ENCODE assay signal across 8 cellular contexts in the genomic region with DNA sequence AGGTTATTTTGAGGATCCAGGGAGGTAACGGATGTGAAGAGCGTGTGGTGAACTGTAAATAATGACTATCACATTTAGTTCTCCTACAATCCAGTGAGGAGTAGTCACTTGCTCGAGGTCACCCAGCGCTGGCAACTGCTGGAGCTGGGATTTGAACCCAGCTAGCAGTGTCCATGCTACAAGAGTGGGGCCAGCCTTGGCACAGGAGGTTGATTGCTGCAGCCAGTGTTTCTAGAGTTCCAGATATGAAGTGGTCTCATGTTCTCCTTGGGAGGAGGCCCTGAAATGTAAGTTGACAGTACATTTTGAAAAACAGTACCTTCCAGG. TPM values are rescaled to one million over a fixed set of nuclear protein-coding genes. Genes with fewer than 3 reads are reported as not detected.
DNase-seq lines count a peak whose midpoint lies in the region; ATAC-seq and TF ChIP-seq lines count a peak whose summit lies in the region.

No MANE protein-coding gene starts in this region.

- H3K27me3 Mint-ChIP-seq in naive B cell, result peaks cover 0 to 5% (median 5%) of the 10 kb centered on the region in 3 donors

- H3K4me3 ChIP-seq in AG09309 (ENCODE audit: control insufficient read depth, low read depth, low read length), result peak overlapping the region; percentile 67
- H3K4me3 ChIP-seq in SJSA1, result peak overlapping the region; percentile 65
- peak overlapping the region; percentile 81 for H3K4me3 ChIP-seq in epithelial cell of esophagus (ENCODE audit: low read length)

- H3K36me3 ChIP-seq in SJSA1, result peaks cover 19% of the 10 kb centered on the region

- H3K9me3 Mint-ChIP-seq in naive B cell, result peaks cover 0 to 5% (median 0%) of the 10 kb centered on the region in 7 donors

- no peaks in the 10 kb centered on the region for H3K27me3 ChIP-seq in SJSA1 (replicated peaks)

- H3K27ac Mint-ChIP-seq in naive B cell, result peak overlapping the region; percentile 95 to 100 (median 98)

- DNase-seq in AG09309 (ENCODE audit: low read depth) (no peak), SJSA1 (ENCODE audit: low read depth in 1 of 2, low spot score in 2 of 2) (peak in 1 of 2 experiments; percentile 44), epithelial cell of esophagus (ENCODE audit: low read depth) (peak; percentile 54), naive B cell (no peak)
- DNase-seq in stimulated activated CD4-positive, alpha-beta T cell treated with anti-CD3 and anti-CD28 coated beads, Interleukin-2, amount 100 ng/mL, for 24 hours, result no peak
- no peak for DNase-seq in effector CD8-positive, alpha-beta T cell (lab: John Stamatoyannopoulos, UW)

- peak; percentile 0 for ATAC-seq in GM18517 (IDR thresholded peaks at IDR 0.05; ENCODE audit: unreplicated experiment)
- no peak for ATAC-seq in naive B cell (ENCODE audit: low read depth in 2 of 2)
- no peak for ATAC-seq in GM18870 (IDR thresholded peaks at IDR 0.05; ENCODE audit: unreplicated experiment)

- H3K4me3 Mint-ChIP-seq in naive B cell, result peak overlapping the region; percentile 75 to 94 (median 93)

- H3K9me3 ChIP-seq in SJSA1 (replicated peaks), result no peaks in the 10 kb centered on the region

- peak overlapping the region; percentile 17 for H3K27ac ChIP-seq in SJSA1

- H3K4me1 ChIP-seq in SJSA1 (replicated peaks), result peaks cover 21% of the 10 kb centered on the region

- H3K4me1 Mint-ChIP-seq in naive B cell, result peaks cover 62 to 83% (median 69%) of the 10 kb centered on the region in 3 donors

- no peaks in the 10 kb centered on the region for H3K36me3 Mint-ChIP-seq in naive B cell

- TF ChIP-seq CTCF in AG09309 (IDR thresholded peaks at IDR 0.05; ENCODE audit: control insufficient read depth, insufficient read depth, low read depth, low read length, missing control alignments), result no peak
- TF ChIP-seq CTCF in epithelial cell of esophagus (IDR thresholded peaks at IDR 0.05; ENCODE audit: insufficient read depth, low read depth, low read length, missing control alignments), result no peak

RNA-seq across cellular contexts. Expression of gene CCDC107, which starts 0.8 kb away (rescaled TPM):
- 2.8 and 7.9 TPM in 2 replicates for total RNA-seq in SJSA1 (2014; rRNA removed; shearing (Covaris generic))
- 10 to 100 TPM; 42.7 to 60.2 (median 51.5) TPM for polyA plus RNA-seq in naive B cell (ENCODE audit: low read depth in 6 of 6)

RNA-seq across cellular contexts. Expression of gene RMRP, which starts 1.0 kb away (rescaled TPM):
- total RNA-seq in SJSA1 (2014; rRNA removed; shearing (Covaris generic)), result 432 and 826 TPM in 2 replicates
- 10 to 100 TPM in 4 of 6 donors, not detected in 2; 41.0 to 72.3 (median 56.5) TPM for polyA plus RNA-seq in naive B cell (ENCODE audit: low read depth in 6 of 6)

RNA-seq across cellular contexts. Expression of gene ARHGEF39, which starts 6.1 kb away (rescaled TPM):
- 0.41 and 1.9 TPM in 2 replicates for total RNA-seq in SJSA1 (2014; rRNA removed; shearing (Covaris generic))
- polyA plus RNA-seq in naive B cell (ENCODE audit: low read depth in 6 of 6), result 1 to 10 TPM in 5 of 6 donors, under 1 TPM in 1; 0.90 to 4.0 (median 2.4) TPM

RNA-seq across cellular contexts. Expression of gene SIT1, which starts 8.1 kb away (rescaled TPM):
- total RNA-seq in SJSA1 (2014; rRNA removed; shearing (Covaris generic)), result not detected in 2 replicates
- polyA plus RNA-seq in naive B cell (ENCODE audit: low read depth in 6 of 6), result 100 to 1,000 TPM in 1 of 6 donors, 10 to 100 TPM in 5; 56.8 to 107 (median 73.5) TPM

RNA-seq across cellular contexts. Expression of gene CA9, which starts 14.9 kb away (rescaled TPM):
- total RNA-seq in SJSA1 (2014; rRNA removed; shearing (Covaris generic)), result not detected in 2 replicates
- not detected for polyA plus RNA-seq in naive B cell (ENCODE audit: low read depth in 6 of 6)
